Comparison of ENCODE assay signal across 10 cellular contexts in genomic region chr7:95433952-95434351, GRCh38. TPM values are rescaled to one million over a fixed set of nuclear protein-coding genes. Genes with fewer than 3 reads are reported as not detected.
DNase-seq lines count a peak whose midpoint lies in the region; ATAC-seq, FAIRE-seq and TF ChIP-seq lines count a peak whose summit lies in the region.
"Had no signal": no experiment of that assay in that cellular context is flagged by ENCODE, and none has a peak within 500 bp of the region (broad histone marks: within the 10 kb centered on the region; RNA-seq: fewer than 3 reads in every experiment).

No MANE protein-coding gene starts in this region.

- intact Hi-C loops in adrenal gland (cut with DNase I): no loop called here

- dilution Hi-C loops in keratinocyte (cut with MboI; ENCODE audit: extremely low pct_ligation_motif_present, low sequenced_read_pairs): no loop called here

- no peak overlapping the region for H3K27ac Mint-ChIP-seq in stimulated activated naive B cell treated with anti-CD40 and anti-IgM and Interleukin-4, amounts not matched to agents 10 μg/mL and 1 μg/mL and 100 μg/mL, for 72 hours

- TF ChIP-seq POLR2A in adrenal gland (IDR thresholded peaks at IDR 0.05): no peak

- peak overlapping the region; percentile 72 to 84 for H3K4me3 Mint-ChIP-seq in stimulated activated naive B cell treated with anti-CD40 and anti-IgM and Interleukin-4, amounts not matched to agents 10 μg/mL and 1 μg/mL and 100 μg/mL, for 72 hours

- H3K27ac ChIP-seq in HUES6 (ENCODE audit: low read depth, low read length): peak overlapping the region; percentile 90; the same call in 1 of the 2 replicates
- H3K27ac ChIP-seq in adrenal gland: peak overlapping the region; percentile 59 to 98 (median 84)
- H3K27ac ChIP-seq in keratinocyte (ENCODE audit: control insufficient read depth, insufficient read depth, low read length): no peak overlapping the region

- no peaks in the 10 kb centered on the region for H3K27me3 Mint-ChIP-seq in stimulated activated naive B cell treated with anti-CD40 and anti-IgM and Interleukin-4, amounts not matched to agents 10 μg/mL and 1 μg/mL and 100 μg/mL, for 72 hours

- no peak for FAIRE-seq in keratinocyte (lab: Jason Lieb, UNC)
- FAIRE-seq: colon had no signal

- H3K36me3 ChIP-seq in HUES6 (ENCODE audit: control insufficient read depth, insufficient read depth, low read length) (no peaks in the 10 kb centered on the region; the same call in 1 of the 2 replicates), adrenal gland (replicated peaks in 1 of 2) (no peaks in the 10 kb centered on the region), keratinocyte (ENCODE audit: control insufficient read depth in 2 of 2, extremely low read depth in 1 of 2, insufficient read depth in 2 of 2, low read length in 2 of 2) (peaks cover 0 to 2% of the 10 kb centered on the region in 2 experiments)

- DNase-seq in adrenal gland (no peak), keratinocyte (ENCODE audit: low read depth, low spot score) (no peak), NCI-H226 (no peak), anterior cingulate cortex (lab: John Stamatoyannopoulos, UW) (no peak), DMS153 (lab: John Stamatoyannopoulos, UW) (no peak)
- no peak for DNase-seq in stimulated activated naive B cell treated with anti-CD40 and anti-IgM and Interleukin-4, amounts not matched to agents 10 μg/mL and 1 μg/mL and 100 μg/mL, for 72 hours
- DNase-seq: NCI-H748 treated with DMSO at 0.1 percent for 48 hours had no signal

- WGBS in adrenal gland, 4 donors: 44 to 50% (median 48%) methylated on average over 5 of the region's 5 CpGs

- peak overlapping the region; percentile 83 for H3K4me2 ChIP-seq in keratinocyte (ENCODE audit: control insufficient read depth, extremely low read depth, insufficient read depth, low read depth, low read length)

- no peaks in the 10 kb centered on the region for H3K9me3 ChIP-seq in HUES6 (ENCODE audit: control insufficient read depth, insufficient read depth, low read depth, low read length)
- no peaks in the 10 kb centered on the region for H3K9me3 ChIP-seq in adrenal gland (replicated peaks in 1 of 3)
- H3K9me3 ChIP-seq in keratinocyte (ENCODE audit: control insufficient read depth, low read depth, low read length): no peaks in the 10 kb centered on the region

- ATAC-seq in stimulated activated naive B cell treated with anti-CD40 and anti-IgM and Interleukin-4, amounts not matched to agents 10 μg/mL and 1 μg/mL and 100 μg/mL, for 72 hours (replicated peaks): no peak
- no peak for ATAC-seq in HG02981 (IDR thresholded peaks at IDR 0.05; ENCODE audit: unreplicated experiment)

- H3K9ac ChIP-seq in HUES6 (ENCODE audit: low read length) (no peak overlapping the region), keratinocyte (ENCODE audit: control insufficient read depth, extremely low read depth, insufficient read depth, low read length) (peak overlapping the region; percentile 85)

- peaks cover 15 to 26% of the 10 kb centered on the region in 2 donors for H3K4me1 Mint-ChIP-seq in stimulated activated naive B cell treated with anti-CD40 and anti-IgM and Interleukin-4, amounts not matched to agents 10 μg/mL and 1 μg/mL and 100 μg/mL, for 72 hours

- no peaks in the 10 kb centered on the region for H4K20me1 ChIP-seq in keratinocyte (ENCODE audit: control insufficient read depth, extremely low read depth, insufficient read depth, low read length)

- peaks cover 7% of the 10 kb centered on the region for H3K79me2 ChIP-seq in keratinocyte (ENCODE audit: control insufficient read depth, insufficient read depth, low read length)

- H3K9me3 Mint-ChIP-seq in stimulated activated naive B cell treated with anti-CD40 and anti-IgM and Interleukin-4, amounts not matched to agents 10 μg/mL and 1 μg/mL and 100 μg/mL, for 72 hours: no peaks in the 10 kb centered on the region

- H3K4me3 ChIP-seq in HUES6 (ENCODE audit: low read depth, low read length) (peak overlapping the region; percentile 78), adrenal gland (peak overlapping the region in 3 of 4 donors; percentile 45 to 91 (median 82)), keratinocyte (ENCODE audit: control insufficient read depth in 2 of 3, extremely low read depth in 1 of 3, insufficient read depth in 2 of 3, low read depth in 1 of 3, low read length in 3 of 3) (peak overlapping the region; percentile 80 to 89 (median 84))

- H3K4me1 ChIP-seq in HUES6 (ENCODE audit: control insufficient read depth, insufficient read depth, low read length): peaks cover 6% of the 10 kb centered on the region; the same call in 1 of the 2 replicates
- peaks cover 0 to 32% of the 10 kb centered on the region in 2 donors for H3K4me1 ChIP-seq in adrenal gland (replicated peaks in 1 of 2)
- H3K4me1 ChIP-seq in keratinocyte (ENCODE audit: control insufficient read depth, extremely low read depth, insufficient read depth, low read length): peaks cover 10% of the 10 kb centered on the region

- TF ChIP-seq CTCF in adrenal gland (IDR thresholded peaks at IDR 0.05): no peak
- TF ChIP-seq CTCF in keratinocyte (optimal IDR thresholded peaks at IDR 0.05 in 1 of 3, IDR thresholded peaks at IDR 0.05 in 1 of 3, conservative IDR thresholded peaks at IDR 0.05 in 1 of 3; ENCODE audit: extremely low read depth in 1 of 3, insufficient read depth in 2 of 3, low read length in 3 of 3): no peak

- peaks cover 2 to 3% of the 10 kb centered on the region in 2 donors for H3K36me3 Mint-ChIP-seq in stimulated activated naive B cell treated with anti-CD40 and anti-IgM and Interleukin-4, amounts not matched to agents 10 μg/mL and 1 μg/mL and 100 μg/mL, for 72 hours

- no peaks in the 10 kb centered on the region for H3K9me1 ChIP-seq in keratinocyte (ENCODE audit: control insufficient read depth, extremely low read depth, insufficient read depth, low read length)

- H3K27me3 ChIP-seq in HUES6 (ENCODE audit: control insufficient read depth, insufficient read depth, low read length): no peaks in the 10 kb centered on the region
- no peaks in the 10 kb centered on the region for H3K27me3 ChIP-seq in adrenal gland
- no peaks in the 10 kb centered on the region for H3K27me3 ChIP-seq in keratinocyte (ENCODE audit: control insufficient read depth, extremely low read depth, insufficient read depth, low read length)

- H2AFZ ChIP-seq in keratinocyte (ENCODE audit: control insufficient read depth, low read length): peak overlapping the region; percentile 88

RNA-seq across cellular contexts. Expression of gene PON2, which starts 0.9 kb away (rescaled TPM):
- 100 to 1,000 TPM; 153 to 369 (median 230) TPM for total RNA-seq in adrenal gland
- polyA plus RNA-seq in adrenal gland (100 to 1,000 TPM in 2 of 3 donors, 10 to 100 TPM in 1; 74.4 to 360 (median 112) TPM), keratinocyte (59.5 to 98.1 TPM (median 87.1 TPM) in 3 replicates)
- 19.0 TPM for polyA plus RNA-seq in keratinocyte (2011; ENCODE audit: low read depth)
- 45.8 and 98.6 TPM in 2 replicates for polyA plus RNA-seq in keratinocyte (2011; cell fraction: cytosol; rRNA removed)
- polyA plus RNA-seq in keratinocyte (2011; cell fraction: nucleus; rRNA removed): 137 and 162 TPM in 2 replicates
- polyA plus RNA-seq in keratinocyte (2012; ENCODE audit: low replicate concordance): 29.3 and 49.0 TPM in 2 replicates
- polyA minus RNA-seq in keratinocyte: 6.8 to 35.3 TPM (median 34.1 TPM) in 3 replicates
- polyA minus RNA-seq in keratinocyte (2011; cell fraction: cytosol; rRNA and poly(A)+ RNA removed): 37.6 TPM
- 32.7 and 63.7 TPM in 2 replicates for polyA minus RNA-seq in keratinocyte (2011; cell fraction: nucleus; rRNA and poly(A)+ RNA removed)

RNA-seq across cellular contexts. Expression of gene PON3, which starts 37.8 kb away (rescaled TPM):
- total RNA-seq in adrenal gland: 1 to 10 TPM; 1.2 to 6.6 (median 2.2) TPM
- polyA plus RNA-seq in adrenal gland (10 to 100 TPM in 1 of 3 donors, 1 to 10 TPM in 2; 3.2 to 18.9 (median 5.6) TPM), keratinocyte (0.46 to 0.85 TPM (median 0.51 TPM) in 3 replicates)
- not detected for polyA plus RNA-seq in keratinocyte (2011; ENCODE audit: low read depth)
- polyA plus RNA-seq in keratinocyte (2011; cell fraction: cytosol; rRNA removed): 0.42 and 0.80 TPM in 2 replicates
- polyA plus RNA-seq in keratinocyte (2011; cell fraction: nucleus; rRNA removed): 0.84 and 1.4 TPM in 2 replicates
- polyA plus RNA-seq in keratinocyte (2012; ENCODE audit: low replicate concordance): 0.27 and 0.52 TPM in 2 replicates
- polyA minus RNA-seq in keratinocyte: 0.66 to 1.0 TPM in 2 of 3 replicates, not detected in the other
- not detected for polyA minus RNA-seq in keratinocyte (2011; cell fraction: cytosol; rRNA and poly(A)+ RNA removed)
- polyA minus RNA-seq in keratinocyte (2011; cell fraction: nucleus; rRNA and poly(A)+ RNA removed): 1.3 and 1.5 TPM in 2 replicates

RNA-seq across cellular contexts. Expression of gene ASB4, which starts 51.8 kb away (rescaled TPM):
- total RNA-seq in adrenal gland: 100 to 1,000 TPM in 3 of 8 donors, 10 to 100 TPM in 5; 39.9 to 323 (median 88.2) TPM
- polyA plus RNA-seq in adrenal gland (100 to 1,000 TPM in 1 of 3 donors, 10 to 100 TPM in 2; 18.3 to 150 (median 53.4) TPM), keratinocyte (not detected in 3 replicates)
- polyA plus RNA-seq in keratinocyte (2011; ENCODE audit: low read depth): not detected
- polyA plus RNA-seq in keratinocyte (2011; cell fraction: cytosol; rRNA removed): not detected in 2 replicates
- polyA plus RNA-seq in keratinocyte (2011; cell fraction: nucleus; rRNA removed): not detected in 2 replicates
- polyA plus RNA-seq in keratinocyte (2012; ENCODE audit: low replicate concordance): not detected in 2 replicates
- not detected in 3 replicates for polyA minus RNA-seq in keratinocyte
- polyA minus RNA-seq in keratinocyte (2011; cell fraction: cytosol; rRNA and poly(A)+ RNA removed): not detected
- not detected in 2 replicates for polyA minus RNA-seq in keratinocyte (2011; cell fraction: nucleus; rRNA and poly(A)+ RNA removed)

Comparison
In these comparisons a context has a peak if more than half of its experiments do, and no peak if none do; other contexts are left out.
1. RNA of gene ASB4, which starts 51.8 kb away (polyA plus RNA-seq): 18.3 to 150 TPM in adrenal gland; not detected in keratinocyte; every median in the first group is over 10 times any median in the second.
2. Peak in every context shown above with its lines, with median percentiles within 50 percentile points of each other: H3K4me3 ChIP-seq.